Comparison of ENCODE assay signal across 18 cellular contexts in genomic region chr1:85504417-85504816, GRCh38. TPM values are rescaled to one million over a fixed set of nuclear protein-coding genes. Genes with fewer than 3 reads are reported as not detected.
"Had no signal": no experiment of that assay in that cellular context is flagged by ENCODE, and none has a peak within 500 bp of the region (broad histone marks: within the 10 kb centered on the region; RNA-seq: fewer than 3 reads in every experiment).

No MANE protein-coding gene starts in this region.

- H3K9me3 ChIP-seq: pancreas, thoracic aorta had no signal

- H3K36me3 ChIP-seq: esophagus muscularis mucosa, heart right ventricle, pancreas, thoracic aorta had no signal

- H3K4me3 ChIP-seq: esophagus muscularis mucosa, heart right ventricle, pancreas, thoracic aorta had no signal

- FAIRE-seq: endometrium, frontal cortex, pancreas had no signal

- H3K9me3 Mint-ChIP-seq: stimulated activated naive CD8-positive, alpha-beta T cell treated with anti-CD3 and anti-CD28 coated beads, Interleukin-15, amount 100 ng/mL, for 72 hours had no signal

- H3K4me3 Mint-ChIP-seq: activated B cell treated with CpG ODN at 0.5 μM for 24 hours; neural crest cell; stimulated activated naive CD8-positive, alpha-beta T cell treated with anti-CD3 and anti-CD28 coated beads, Interleukin-15, amount 100 ng/mL, for 72 hours had no signal

- H3K27ac ChIP-seq: esophagus muscularis mucosa, heart right ventricle, pancreas, thoracic aorta had no signal

- H3K27ac Mint-ChIP-seq: activated B cell treated with CpG ODN at 0.5 μM for 24 hours; activated naive CD4-positive, alpha-beta T cell treated with anti-CD3 and anti-CD28 coated beads, Interleukin-2, amount 50 U/mL, for 72 hours; stimulated activated naive CD8-positive, alpha-beta T cell treated with anti-CD3 and anti-CD28 coated beads, Interleukin-15, amount 100 ng/mL, for 72 hours had no signal

- ATAC-seq: heart right ventricle; left ventricle myocardium superior; pancreas; stimulated activated naive CD8-positive, alpha-beta T cell treated with anti-CD3 and anti-CD28 coated beads, Interleukin-15, amount 100 ng/mL, for 72 hours had no signal

- DNase-seq: activated B cell treated with CpG ODN at 0.5 μM for 24 hours; activated CD4-positive, alpha-beta T cell treated with anti-CD3 and anti-CD28 coated beads, Interleukin-2, amount 50 U/mL, for 1 hour; activated effector memory CD4-positive, alpha-beta T cell treated with anti-CD3 and anti-CD28 coated beads, Interleukin-2, amount 50 U/mL, for 16 hours; activated T-cell treated with anti-CD3 and anti-CD28 coated beads, Interleukin-2, amount 50 U/mL, for 1 hour; amygdala; heart right ventricle; islet precursor cell; left ventricle myocardium superior; pancreas; stimulated activated CD4-positive, alpha-beta T cell treated with anti-CD3 and anti-CD28 coated beads, Interleukin-4, amount 100 ng/mL, for 24 hours; stimulated activated naive CD8-positive, alpha-beta T cell treated with anti-CD3 and anti-CD28 coated beads, Interleukin-15, amount 100 ng/mL, for 72 hours had no signal

- H3K27me3 ChIP-seq: esophagus muscularis mucosa, heart right ventricle, pancreas had no signal

- H3K4me1 Mint-ChIP-seq: activated B cell treated with CpG ODN at 0.5 μM for 24 hours; stimulated activated naive CD8-positive, alpha-beta T cell treated with anti-CD3 and anti-CD28 coated beads, Interleukin-15, amount 100 ng/mL, for 72 hours had no signal

RNA-seq across cellular contexts. Expression of gene DDAH1, which starts 39.5 kb away (rescaled TPM):
- total RNA-seq: activated naive CD4-positive, alpha-beta T cell treated with anti-CD3 and anti-CD28 coated beads, Interleukin-2, amount 50 U/mL, for 72 hours; T-helper 1 cell treated with Interleukin-12 subunit alpha and Interleukin-12 subunit beta and Interleukin-4 antibody, amounts not matched to agents 30 ng/mL and 1 ng/mL, for 36 hours had no signal
